Comparison of ENCODE assay signal across 8 cellular contexts in the genomic region with DNA sequence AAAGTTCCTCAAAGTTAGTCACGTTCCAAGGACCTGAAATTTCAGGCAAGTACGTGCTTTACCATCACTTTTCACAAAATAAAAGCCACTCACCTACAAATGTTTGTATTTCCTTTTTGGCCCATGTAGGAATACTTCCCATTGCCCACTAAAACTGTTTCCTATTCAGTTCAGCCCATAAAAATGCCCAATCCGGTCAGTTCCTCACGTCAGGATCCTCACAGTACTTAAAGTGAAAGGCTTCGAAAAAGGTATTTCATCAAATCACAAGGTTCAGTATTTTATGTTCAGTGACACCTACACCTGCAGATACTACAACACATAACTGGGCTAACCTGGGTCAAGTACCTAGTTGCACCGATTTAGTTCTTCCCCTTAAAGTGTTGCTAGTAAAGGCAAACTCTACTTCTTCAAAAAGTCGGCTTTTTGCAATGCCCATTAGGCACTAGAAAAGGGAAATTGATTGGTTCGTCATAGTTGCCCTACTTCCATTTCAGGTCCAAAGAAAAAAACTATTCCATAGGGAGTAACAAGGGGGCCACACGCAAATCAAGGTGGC. TPM values are rescaled to one million over a fixed set of nuclear protein-coding genes. Genes with fewer than 3 reads are reported as not detected.
DNase-seq lines count a peak whose midpoint lies in the region; ATAC-seq and TF ChIP-seq lines count a peak whose summit lies in the region.

No MANE protein-coding gene starts in this region.

- TSS peak; percentile 51 for BruUV-seq in A673 (replicated peaks; lab: Mats Ljungman, UMichigan)

- 0 out of 2 replicates have a peak, but pooled peaks cover 6% of the 10 kb centered on the region for H4K20me1 ChIP-seq in GM23248 (ENCODE audit: insufficient read depth)

- peaks cover 11% of the 10 kb centered on the region for H3K4me1 ChIP-seq in A673 (ENCODE audit: insufficient read depth, low read length, poor library complexity, severe bottlenecking)
- peaks cover 19% of the 10 kb centered on the region for H3K4me1 ChIP-seq in GM23248 (ENCODE audit: insufficient read depth)
- peaks cover 24% of the 10 kb centered on the region for H3K4me1 ChIP-seq in RWPE2 (ENCODE audit: insufficient read depth, poor library complexity, severe bottlenecking)
- peaks cover 7% of the 10 kb centered on the region for H3K4me1 ChIP-seq in ectodermal cell (ENCODE audit: control insufficient read depth, insufficient read depth, low read length)
- peaks cover 10% of the 10 kb centered on the region for H3K4me1 ChIP-seq in muscle layer of colon (ENCODE audit: insufficient read depth, low read length)

- CTCF ChIA-PET in A673 (lab: Charles Lee), result no interaction called here

- H3K27ac ChIP-seq in A673 (ENCODE audit: low read depth, low read length, poor library complexity, severe bottlenecking) (peak overlapping the region; percentile 95), GM23248 (peak overlapping the region; percentile 90), RWPE2 (ENCODE audit: poor library complexity, severe bottlenecking) (peak overlapping the region; percentile 62), ectodermal cell (ENCODE audit: insufficient read depth, low read depth, low read length, poor library complexity, severe bottlenecking) (no peak overlapping the region), muscle layer of colon (ENCODE audit: low read depth, low read length) (peak overlapping the region; percentile 89)

- H3K36me3 ChIP-seq in A673 (ENCODE audit: insufficient read depth, low read length, poor library complexity, severe bottlenecking) (no peaks in the 10 kb centered on the region), GM23248 (ENCODE audit: low read depth) (no peaks in the 10 kb centered on the region), RWPE2 (ENCODE audit: low read depth) (0 out of 2 replicates have a peak, but pooled peaks cover 2% of the 10 kb centered on the region), ectodermal cell (ENCODE audit: control insufficient read depth, insufficient read depth, low read length) (no peaks in the 10 kb centered on the region), muscle layer of colon (ENCODE audit: insufficient read depth, low read length) (no peaks in the 10 kb centered on the region)

- WGBS in GM23248 (ENCODE audit: low coverage in 1 of 2, low lambda C conversion rate in 2 of 2, missing lambda C conversion rate in 2 of 2), 2 experiments, result 2 to 4% methylated on average over 9 of the region's 9 CpGs
- 37 to 38% methylated on average over 9 of the region's 9 CpGs for WGBS in ectodermal cell, 2 experiments

- H3K27me3 ChIP-seq in A673 (replicated peaks; ENCODE audit: insufficient read depth, low read depth, low read length, poor library complexity) (no peaks in the 10 kb centered on the region), GM23248 (replicated peaks; ENCODE audit: insufficient read depth) (no peaks in the 10 kb centered on the region), RWPE2 (ENCODE audit: insufficient read depth, poor library complexity, severe bottlenecking) (no peaks in the 10 kb centered on the region), ectodermal cell (ENCODE audit: control insufficient read depth, insufficient read depth, low read length, poor library complexity, severe bottlenecking) (no peaks in the 10 kb centered on the region), muscle layer of colon (ENCODE audit: control insufficient read depth in 1 of 2, insufficient read depth in 2 of 2, low read length in 2 of 2) (no peaks in the 10 kb centered on the region)

- DNase-seq in A673 (ENCODE audit: low spot score) (peak; percentile 14), GM23248 (peak; percentile 68), RWPE2 (ENCODE audit: low spot score) (no peak), NCI-H128 (lab: John Stamatoyannopoulos, UW; ENCODE audit: unreplicated experiment) (no peak)
- DNase-seq in activated CD4-positive, CD25-positive, alpha-beta regulatory T cell (lab: John Stamatoyannopoulos, UW), result no peak

- in situ Hi-C loops in GM23248 (cut with MboI), result no loop called here

- ATAC-seq in RWPE2 (ENCODE audit: low read depth) (peak; percentile 51), HG02981 (IDR thresholded peaks at IDR 0.05; ENCODE audit: unreplicated experiment) (no peak)

- H3K9ac ChIP-seq in GM23248, result peak overlapping the region; percentile 98
- peak overlapping the region; percentile 94 for H3K9ac ChIP-seq in muscle layer of colon (ENCODE audit: low read length)

- peak overlapping the region; percentile 98 for H2AFZ ChIP-seq in GM23248

- 0 out of 2 replicates have a peak, but pooled peaks cover 3% of the 10 kb centered on the region for H3F3A ChIP-seq in GM23248 (ENCODE audit: insufficient read depth)

- H3K9me2 ChIP-seq in GM23248 (ENCODE audit: insufficient read depth), result no peaks in the 10 kb centered on the region

- POLR2A ChIA-PET in A673 (lab: Charles Lee; ENCODE audit: low non-redundant PET), result no interaction called here

- intact Hi-C loops in A673 (cut with micrococcal nuclease; ENCODE audit: unreplicated experiment), result no loop called here

- H3K79me2 ChIP-seq in GM23248 (ENCODE audit: insufficient read depth), result peaks cover 62% of the 10 kb centered on the region

- H3K9me3 ChIP-seq in A673 (ENCODE audit: low read depth, low read length, poor library complexity, severe bottlenecking) (no peaks in the 10 kb centered on the region), GM23248 (ENCODE audit: low read depth) (no peaks in the 10 kb centered on the region), RWPE2 (ENCODE audit: severe bottlenecking) (no peaks in the 10 kb centered on the region), ectodermal cell (ENCODE audit: control insufficient read depth, low read length) (no peaks in the 10 kb centered on the region), muscle layer of colon (ENCODE audit: low read length) (no peaks in the 10 kb centered on the region)

- TF ChIP-seq CTCF in A673 (conservative IDR thresholded peaks at IDR 0.05; ENCODE audit: low read depth, low read length), result no peak
- no peak for TF ChIP-seq CTCF in RWPE2 (IDR thresholded peaks at IDR 0.05; ENCODE audit: poor library complexity, severe bottlenecking)

- peak overlapping the region; percentile 98 for H3K4me2 ChIP-seq in GM23248 (ENCODE audit: unreplicated experiment)

- H3K4me3 ChIP-seq in A673 (ENCODE audit: low read depth, low read length, poor library complexity, severe bottlenecking) (peak overlapping the region; percentile 92), GM23248 (peak overlapping the region; percentile 90), RWPE2 (ENCODE audit: severe bottlenecking) (peak overlapping the region; percentile 77), ectodermal cell (ENCODE audit: insufficient read depth, low read depth, low read length) (peak overlapping the region; percentile 85), muscle layer of colon (ENCODE audit: low read depth in 1 of 2, low read length in 2 of 2) (peak overlapping the region; percentile 79 to 98)

RNA-seq across cellular contexts. Expression of gene SNX13, which starts 1.1 kb away (rescaled TPM):
- 28.4 and 31.2 TPM in 2 replicates for total RNA-seq in A673 (2021)
- total RNA-seq in GM23248 (2014; rRNA removed; shearing (Covaris generic)), result 34.2 and 50.8 TPM in 2 replicates
- polyA plus RNA-seq in GM23248 (2016; fragmentation: Nextera tagmentation; extraction: Ambion mirVana), result 21.0 and 21.8 TPM in 2 replicates
- polyA plus RNA-seq in ectodermal cell (2013, experiment 1 of 4), result 18.6 TPM
- 24.9 TPM for polyA plus RNA-seq in ectodermal cell (2013, experiment 2 of 4)
- 21.7 TPM for polyA plus RNA-seq in ectodermal cell (2013, experiment 3 of 4)
- polyA plus RNA-seq in ectodermal cell (2013, experiment 4 of 4), result 23.7 TPM

Comparison
In these comparisons a context has a peak if more than half of its experiments do, and no peak if none do; other contexts are left out.
1. DNase-seq: peak in A673 (single experiment) and GM23248 (single experiment); none in RWPE2 (single experiment), NCI-H128 (single experiment) and activated CD4-positive, CD25-positive, alpha-beta regulatory T cell (0 of 4).
2. Peak in every context shown above with its lines, with median percentiles within 50 percentile points of each other: H3K4me3 ChIP-seq.